Comparison of ENCODE assay signal across 8 cellular contexts in genomic region chr11:803770-804598, GRCh38. TPM values are rescaled to one million over a fixed set of nuclear protein-coding genes. Genes with fewer than 3 reads are reported as not detected.
DNase-seq lines count a peak whose midpoint lies in the region; ATAC-seq and TF ChIP-seq lines count a peak whose summit lies in the region.

No MANE protein-coding gene starts in this region.

- TF ChIP-seq EP300 in esophagus muscularis mucosa (IDR thresholded peaks at IDR 0.05): no peak

- peak overlapping the region in 2 of 4 donors; percentile 95 for H3K27ac ChIP-seq in esophagus muscularis mucosa (replicated peaks in 1 of 4)
- no peak overlapping the region for H3K27ac ChIP-seq in skeletal muscle tissue (ENCODE audit: low read depth, low read length)

- H3K9ac ChIP-seq in NT2/D1 (ENCODE audit: insufficient read length, low read depth) (peak overlapping the region; percentile 96), skeletal muscle tissue (ENCODE audit: low read depth in 1 of 3, low read length in 3 of 3) (peak overlapping the region; percentile 69 to 79 (median 72))

- 44% methylated on average over 10 of the region's 26 CpGs for WGBS in esophagus muscularis mucosa

- H3K36me3 ChIP-seq in NT2/D1 (ENCODE audit: insufficient read depth, insufficient read length, low read length) (peaks cover 50% of the 10 kb centered on the region), esophagus muscularis mucosa (peaks cover 14 to 43% (median 39%) of the 10 kb centered on the region in 4 donors), skeletal muscle tissue (ENCODE audit: control insufficient read depth in 3 of 3, insufficient read depth in 3 of 3, low read length in 3 of 3) (peaks cover 9 to 38% (median 17%) of the 10 kb centered on the region in 3 donors)

- no peaks in the 10 kb centered on the region for H3K27me3 ChIP-seq in NT2/D1 (ENCODE audit: insufficient read depth, insufficient read length)
- H3K27me3 ChIP-seq in esophagus muscularis mucosa: no peaks in the 10 kb centered on the region
- H3K27me3 ChIP-seq in skeletal muscle tissue (ENCODE audit: control insufficient read depth in 3 of 3, insufficient read depth in 3 of 3, low read length in 3 of 3): no peaks in the 10 kb centered on the region

- TF ChIP-seq POLR2A in esophagus muscularis mucosa (IDR thresholded peaks at IDR 0.05; ENCODE audit: low read depth): no peak

- H3K4me1 ChIP-seq in NT2/D1 (ENCODE audit: insufficient read depth, insufficient read length) (peaks cover 25% of the 10 kb centered on the region), esophagus muscularis mucosa (peaks cover 31 to 44% (median 38%) of the 10 kb centered on the region in 4 donors), skeletal muscle tissue (ENCODE audit: control insufficient read depth in 3 of 3, insufficient read depth in 3 of 3, low read length in 3 of 3) (peaks cover 22 to 28% (median 24%) of the 10 kb centered on the region in 3 donors)

- intact Hi-C loops in esophagus muscularis mucosa (cut with DNase I): no loop called here

- no peak for ATAC-seq in omental fat pad (ENCODE audit: low FRiP score)
- ATAC-seq in HG02938 (IDR thresholded peaks at IDR 0.05; ENCODE audit: unreplicated experiment): no peak
- no peak for ATAC-seq in GM18867 (IDR thresholded peaks at IDR 0.05; ENCODE audit: unreplicated experiment)

- no peaks in the 10 kb centered on the region for H3K9me3 ChIP-seq in NT2/D1 (ENCODE audit: insufficient read depth, low read length)
- no peaks in the 10 kb centered on the region for H3K9me3 ChIP-seq in esophagus muscularis mucosa
- H3K9me3 ChIP-seq in skeletal muscle tissue (ENCODE audit: control insufficient read depth in 3 of 3, low read length in 3 of 3): no peaks in the 10 kb centered on the region

- DNase-seq in NCI-H1436 (lab: John Stamatoyannopoulos, UW) (peak; percentile 27), NCI-H1436 treated with DMSO at 0.1 percent for 48 hours (lab: John Stamatoyannopoulos, UW) (no peak), NT2/D1 (ENCODE audit: low read depth, low spot score) (no peak), esophagus muscularis mucosa (ENCODE audit: extremely low spot score) (no peak), omental fat pad (ENCODE audit: low spot score) (no peak)

- peak overlapping the region; percentile 75 for H3K4me3 ChIP-seq in NT2/D1 (ENCODE audit: insufficient read length, low read depth)
- peak overlapping the region; percentile 63 to 75 (median 68) for H3K4me3 ChIP-seq in esophagus muscularis mucosa
- H3K4me3 ChIP-seq in skeletal muscle tissue (ENCODE audit: low read length in 3 of 3): peak overlapping the region; percentile 68 to 74 (median 73)

- TF ChIP-seq CTCF in esophagus muscularis mucosa (IDR thresholded peaks at IDR 0.05) (no peak), omental fat pad (IDR thresholded peaks at IDR 0.05) (no peak)

RNA-seq across cellular contexts. Expression of gene PIDD1, which starts 1.0 kb away (rescaled TPM):
- total RNA-seq in esophagus muscularis mucosa (10 to 100 TPM in 2 of 4 donors, 1 to 10 TPM in 2; 5.3 to 18.7 (median 9.6) TPM), skeletal muscle tissue (2.1 TPM), omental fat pad (10 to 100 TPM in 1 of 4 donors, 1 to 10 TPM in 3; 7.1 to 22.9 (median 8.3) TPM)

RNA-seq across cellular contexts. Expression of gene RPLP2, which starts 5.8 kb away (rescaled TPM):
- total RNA-seq in esophagus muscularis mucosa (100 to 1,000 TPM; 318 to 813 (median 686) TPM), skeletal muscle tissue (414 TPM), omental fat pad (1,000 to 10,000 TPM in 1 of 4 donors, 100 to 1,000 TPM in 3; 555 to 1,150 (median 858) TPM)

RNA-seq across cellular contexts. Expression of gene SLC25A22, which starts 5.9 kb away (rescaled TPM):
- 10 to 100 TPM in 1 of 4 donors, 1 to 10 TPM in 3; 5.0 to 11.0 (median 9.5) TPM for total RNA-seq in esophagus muscularis mucosa
- 2.6 TPM for total RNA-seq in skeletal muscle tissue
- 10 to 100 TPM in 3 of 4 donors, 1 to 10 TPM in 1; 7.5 to 21.9 (median 12.7) TPM for total RNA-seq in omental fat pad

RNA-seq across cellular contexts. Expression of gene CEND1, which starts 14.1 kb away (rescaled TPM):
- total RNA-seq in esophagus muscularis mucosa: 1 to 10 TPM in 3 of 4 donors, under 1 TPM in 1; 0.42 to 3.3 (median 2.6) TPM
- total RNA-seq in skeletal muscle tissue: not detected
- not detected for total RNA-seq in omental fat pad

RNA-seq across cellular contexts. Expression of gene PNPLA2, which starts 14.7 kb away (rescaled TPM):
- total RNA-seq in esophagus muscularis mucosa (100 to 1,000 TPM in 1 of 4 donors, 10 to 100 TPM in 3; 62.8 to 107 (median 77.6) TPM), skeletal muscle tissue (13.6 TPM), omental fat pad (100 to 1,000 TPM; 256 to 543 (median 355) TPM)
